In the genomic region with DNA sequence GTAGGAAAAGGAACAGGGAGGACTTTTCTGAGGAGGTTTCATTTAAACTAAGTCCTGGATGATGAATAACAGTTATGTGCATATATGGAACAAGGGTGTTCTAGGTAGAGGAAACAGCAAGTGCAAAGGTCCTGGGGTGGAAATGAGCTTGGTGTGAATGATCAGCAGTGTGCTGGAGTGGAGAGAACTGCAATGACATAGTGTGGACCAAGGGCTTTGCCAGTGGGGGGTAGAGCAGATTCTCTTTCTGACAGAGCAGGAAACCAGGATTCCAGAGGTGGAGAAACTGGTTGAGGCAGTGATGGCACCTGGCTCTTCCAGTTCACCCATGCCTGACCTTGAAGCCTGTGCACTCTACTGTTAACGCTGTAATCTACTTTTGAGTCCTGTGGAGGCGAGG, we compare ENCODE assay signal across 8 cellular contexts. TPM values are rescaled to one million over a fixed set of nuclear protein-coding genes. Genes with fewer than 3 reads are reported as not detected.
A peak's percentile ranks its signal among the peaks of the same experiment; 100 is the strongest.
DNase-seq lines count a peak whose midpoint lies in the region; ATAC-seq and TF ChIP-seq lines count a peak whose summit lies in the region.
"Had no signal": no experiment of that assay in that cellular context is flagged by ENCODE, and none has a peak within 500 bp of the region (broad histone marks: within the 10 kb centered on the region; RNA-seq: fewer than 3 reads in every experiment).

No MANE protein-coding gene starts in this region.

- H2AFZ ChIP-seq in PC-3 (ENCODE audit: low read length) = no peak overlapping the region

- peak overlapping the region; percentile 95 for H3K4me2 ChIP-seq in PC-3 (ENCODE audit: low read length)

- peak overlapping the region; percentile 60 to 87 (median 75) for H3K4me3 Mint-ChIP-seq in CD8-positive, alpha-beta memory T cell

- no peaks in the 10 kb centered on the region for H4K20me1 ChIP-seq in PC-3 (ENCODE audit: low read length)

- H3K36me3 Mint-ChIP-seq in CD8-positive, alpha-beta memory T cell = peaks cover 0 to 8% (median 0%) of the 10 kb centered on the region in 3 donors

- H3K4me1 ChIP-seq in CD8-positive, alpha-beta memory T cell (ENCODE audit: insufficient read depth, low read length) = peaks cover 56% of the 10 kb centered on the region
- peaks cover 30% of the 10 kb centered on the region for H3K4me1 ChIP-seq in PC-3 (ENCODE audit: insufficient read depth, low read length)

- ATAC-seq in PC-3 (no peak), GM21390 (IDR thresholded peaks at IDR 0.05; ENCODE audit: unreplicated experiment) (no peak), GM21619 (IDR thresholded peaks at IDR 0.05; ENCODE audit: unreplicated experiment) (no peak)
- ATAC-seq: Right ventricle myocardium inferior had no signal

- no peak overlapping the region for H3K27ac ChIP-seq in CD8-positive, alpha-beta memory T cell (ENCODE audit: low read depth, low read length)
- no peak overlapping the region for H3K27ac ChIP-seq in PC-3 (ENCODE audit: low read length)

- peaks cover 61 to 73% (median 68%) of the 10 kb centered on the region in 3 donors for H3K4me1 Mint-ChIP-seq in CD8-positive, alpha-beta memory T cell

- H3K9me3 ChIP-seq in CD8-positive, alpha-beta memory T cell (ENCODE audit: low read length) = no peaks in the 10 kb centered on the region
- H3K9me3 ChIP-seq in PC-3 (ENCODE audit: low read length) = no peaks in the 10 kb centered on the region

- no peaks in the 10 kb centered on the region for H3K9me2 ChIP-seq in PC-3 (replicated peaks; ENCODE audit: low read length)

- H3K36me3 ChIP-seq in CD8-positive, alpha-beta memory T cell (ENCODE audit: insufficient read depth, low read length) = no peaks in the 10 kb centered on the region
- H3K36me3 ChIP-seq in PC-3 (ENCODE audit: low read depth, low read length) = no peaks in the 10 kb centered on the region

- H3K9ac ChIP-seq in PC-3 (ENCODE audit: low read length) = peak overlapping the region; percentile 93; the same call in 1 of the 2 replicates

- no peaks in the 10 kb centered on the region for H3K27me3 ChIP-seq in CD8-positive, alpha-beta memory T cell (ENCODE audit: insufficient read depth, low read length, poor library complexity, severe bottlenecking)
- no peaks in the 10 kb centered on the region for H3K27me3 ChIP-seq in PC-3 (ENCODE audit: low read length)

- DNase-seq in CD8-positive, alpha-beta memory T cell = no peak
- DNase-seq in PC-3 (peak; percentile 46), kidney tubule cell (ENCODE audit: low spot score) (peak; percentile 23), activated gamma-delta T cell treated with Interleukin-2 at 50 U/mL for 16 hours (no peak)
- DNase-seq: GDM1 had no signal

- peak overlapping the region; percentile 52 to 95 (median 84) for H3K27ac Mint-ChIP-seq in CD8-positive, alpha-beta memory T cell

- no peaks in the 10 kb centered on the region for H3F3A ChIP-seq in PC-3 (ENCODE audit: low read length, unreplicated experiment)

- peaks cover 0 to 3% of the 10 kb centered on the region in 2 donors for H3K27me3 Mint-ChIP-seq in CD8-positive, alpha-beta memory T cell

- TSS peak; percentile 49 for BruUV-seq in PC-3 (replicated peaks; lab: Mats Ljungman, UMichigan)

- TF ChIP-seq CTCF in PC-3 (conservative IDR thresholded peaks at IDR 0.05; ENCODE audit: low read depth, low read length) = no peak

- H3K79me2 ChIP-seq in PC-3 (ENCODE audit: low read length) = peaks cover 35% of the 10 kb centered on the region

- H3K4me3 ChIP-seq in CD8-positive, alpha-beta memory T cell (ENCODE audit: low read length) = peak overlapping the region; percentile 56
- peak overlapping the region; percentile 70 for H3K4me3 ChIP-seq in PC-3 (ENCODE audit: low read length)

- H3K9me3 Mint-ChIP-seq in CD8-positive, alpha-beta memory T cell = no peaks in the 10 kb centered on the region

- intact Hi-C loops in PC-3 (cut with micrococcal nuclease) = no loop called here

- CTCF ChIA-PET in CD8-positive, alpha-beta memory T cell (lab: Charles Lee) = no interaction called here
- CTCF ChIA-PET in PC-3 (lab: Charles Lee) = no interaction called here

- POLR2A ChIA-PET in CD8-positive, alpha-beta memory T cell (lab: Charles Lee) = interaction anchor here (1.5 kb wide), 1 partner anchor 80 kb away, joined by 5 read pairs; no protein-coding TSS in a partner anchor
- POLR2A ChIA-PET in PC-3 (lab: Charles Lee; ENCODE audit: unreplicated experiment) = no interaction called here

RNA-seq across cellular contexts. Expression of a gene that starts 1.7 kb away (rescaled TPM):
- total RNA-seq in CD8-positive, alpha-beta memory T cell = 1 to 10 TPM; 4.5 to 6.0 TPM
- polyA plus RNA-seq in CD8-positive, alpha-beta memory T cell = 8.1 TPM
- total RNA-seq in PC-3 (2014; rRNA removed) = 11.8 and 17.8 TPM in 2 replicates

RNA-seq across cellular contexts. Expression of a gene that starts 6.8 kb away (rescaled TPM):
- 10 to 100 TPM; 10.5 to 11.2 TPM for total RNA-seq in CD8-positive, alpha-beta memory T cell
- polyA plus RNA-seq in CD8-positive, alpha-beta memory T cell = 1.6 TPM
- not detected in 2 replicates for total RNA-seq in PC-3 (2014; rRNA removed)
- total RNA-seq: Right ventricle myocardium inferior had no signal

RNA-seq across cellular contexts. Expression of a gene that starts 32.1 kb away (rescaled TPM):
- not detected for total RNA-seq in CD8-positive, alpha-beta memory T cell
- polyA plus RNA-seq in CD8-positive, alpha-beta memory T cell = not detected
- total RNA-seq in PC-3 (2014; rRNA removed) = not detected in 2 replicates
- total RNA-seq: Right ventricle myocardium inferior had no signal

RNA-seq across cellular contexts. Expression of a gene that starts 36.1 kb away (rescaled TPM):
- total RNA-seq in CD8-positive, alpha-beta memory T cell = 10 to 100 TPM; 22.7 to 24.8 TPM
- 30.7 TPM for polyA plus RNA-seq in CD8-positive, alpha-beta memory T cell
- 25.4 and 36.4 TPM in 2 replicates for total RNA-seq in PC-3 (2014; rRNA removed)

RNA-seq across cellular contexts. Expression of a gene that starts 38.2 kb away (rescaled TPM):
- under 1 TPM; 0.24 to 0.61 TPM for total RNA-seq in CD8-positive, alpha-beta memory T cell
- not detected for polyA plus RNA-seq in CD8-positive, alpha-beta memory T cell
- not detected in 2 replicates for total RNA-seq in PC-3 (2014; rRNA removed)
- total RNA-seq: Right ventricle myocardium inferior had no signal

Comparison
In these comparisons a context has a peak if more than half of its experiments do, and no peak if none do; other contexts are left out.
1. DNase-seq: peak in PC-3 (single experiment) and kidney tubule cell (single experiment); none in CD8-positive, alpha-beta memory T cell (0 of 5) and activated gamma-delta T cell treated with Interleukin-2 at 50 U/mL for 16 hours (single experiment).
2. RNA of a gene that starts 6.8 kb away (total RNA-seq): 10.5 to 11.2 TPM in CD8-positive, alpha-beta memory T cell; not detected in PC-3; every median in the first group is over 10 times any median in the second.